In the genomic region with DNA sequence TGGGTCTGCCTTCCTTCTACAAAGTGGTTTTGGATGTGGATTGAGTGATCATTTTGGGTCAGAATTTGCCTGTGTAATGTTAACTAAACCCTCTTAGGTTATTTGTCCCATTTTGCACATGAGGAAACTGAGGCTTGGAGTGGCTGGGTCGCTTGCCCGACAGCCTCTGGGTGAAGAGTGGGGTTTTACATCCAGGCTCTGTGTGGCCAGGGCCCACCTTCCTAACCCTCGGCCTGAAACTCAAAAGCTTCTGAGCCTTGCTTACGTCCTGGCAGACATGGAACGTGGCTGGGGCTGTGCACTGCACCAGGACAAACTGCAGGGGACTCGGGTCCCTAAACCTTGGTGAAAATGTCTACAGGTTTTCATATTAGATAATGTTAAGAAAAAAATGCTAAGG, we compare ENCODE assay signal across 16 cellular contexts.
"Had no signal": no experiment of that assay in that cellular context is flagged by ENCODE, and none has a peak within 500 bp of the region (broad histone marks: within the 10 kb centered on the region; RNA-seq: fewer than 3 reads in every experiment).

No MANE protein-coding gene starts in this region.

- DNase-seq: KBM-7, MV-4-11, NCI-H1048, NCI-H1105, NCI-H1417, NCI-H1436 treated with DMSO at 0.1 percent for 48 hours, NCI-H1694, NCI-H187 treated with DMSO at 0.1 percent for 48 hours, NCI-H2029 treated with DMSO at 0.1 percent for 48 hours, NCI-H2171 treated with DMSO at 0.1 percent for 48 hours, NCI-H345, NCI-H524, NCI-H526 treated with DMSO at 0.1 percent for 48 hours, NCI-H748 treated with DMSO at 0.1 percent for 48 hours, RPMI8226, SIG-M5 had no signal
